27 cellular contexts compared by ENCODE assay signal in genomic region chr11:7655253-7656217, GRCh38. TPM values are rescaled to one million over a fixed set of nuclear protein-coding genes. Genes with fewer than 3 reads are reported as not detected.
DNase-seq lines count a peak whose midpoint lies in the region; ATAC-seq and TF ChIP-seq lines count a peak whose summit lies in the region.
"Had no signal": no experiment of that assay in that cellular context is flagged by ENCODE, and none has a peak within 500 bp of the region (broad histone marks: within the 10 kb centered on the region; RNA-seq: fewer than 3 reads in every experiment).

No MANE protein-coding gene starts in this region.

- TF ChIP-seq CTCF in colonic mucosa (IDR thresholded peaks at IDR 0.05) (no peak), parathyroid adenoma (IDR thresholded peaks at IDR 0.05) (no peak), uterus (IDR thresholded peaks at IDR 0.05) (no peak), upper lobe of right lung (IDR thresholded peaks at IDR 0.05) (no peak)

- H3K27ac ChIP-seq in colonic mucosa = no peak overlapping the region
- H3K27ac ChIP-seq in right cardiac atrium (ENCODE audit: low read length) = peak overlapping the region; percentile 53
- peak overlapping the region; percentile 88 for H3K27ac ChIP-seq in parathyroid adenoma
- no peak overlapping the region for H3K27ac ChIP-seq in uterus
- no peak overlapping the region for H3K27ac ChIP-seq in upper lobe of right lung
- H3K27ac ChIP-seq: KMS-11, neural progenitor cell, RWPE1, SK-N-MC had no signal

- H3K27me3 ChIP-seq in colonic mucosa (no peaks in the 10 kb centered on the region), right cardiac atrium (ENCODE audit: control insufficient read depth, insufficient read depth) (no peaks in the 10 kb centered on the region), parathyroid adenoma (ENCODE audit: control insufficient read depth, insufficient read depth, low read length) (no peaks in the 10 kb centered on the region), uterus (no peaks in the 10 kb centered on the region), upper lobe of right lung (no peaks in the 10 kb centered on the region)
- H3K27me3 ChIP-seq: neural progenitor cell had no signal

- no peaks in the 10 kb centered on the region for H3K79me2 ChIP-seq in parathyroid adenoma

- intact Hi-C loops in colonic mucosa (cut with DNase I) (loop anchor here (2.0 kb wide), 1 partner anchor 85 kb away; no protein-coding TSS in a partner anchor), right cardiac atrium (cut with DNase I) (loop anchor here in 1 of 4 donors (5.0 kb wide), 1 partner anchor 83 kb away; no protein-coding TSS in a partner anchor), uterus (cut with DNase I; ENCODE audit: low total_unique reads) (no loop called here), upper lobe of right lung (cut with DNase I) (loop anchor here (10.0 kb wide), 1 partner anchor 81 kb away; no protein-coding TSS in a partner anchor)

- no peak for TF ChIP-seq POLR2A in uterus (IDR thresholded peaks at IDR 0.05)

- H3K9ac ChIP-seq in colonic mucosa (ENCODE audit: low read depth in 2 of 2, low read length in 2 of 2) (no peak overlapping the region), parathyroid adenoma (no peak overlapping the region)
- H3K9ac ChIP-seq: KMS-11, neural progenitor cell had no signal

- no peaks in the 10 kb centered on the region for H3K4me1 ChIP-seq in colonic mucosa
- no peaks in the 10 kb centered on the region for H3K4me1 ChIP-seq in right cardiac atrium (ENCODE audit: control insufficient read depth, insufficient read depth, low read length)
- H3K4me1 ChIP-seq in parathyroid adenoma = peaks cover 12% of the 10 kb centered on the region
- no peaks in the 10 kb centered on the region for H3K4me1 ChIP-seq in uterus
- no peaks in the 10 kb centered on the region for H3K4me1 ChIP-seq in upper lobe of right lung
- H3K4me1 ChIP-seq: neural progenitor cell had no signal

- peak; percentile 40 to 65 for ATAC-seq in right cardiac atrium
- ATAC-seq in HG03432 (IDR thresholded peaks at IDR 0.05; ENCODE audit: unreplicated experiment) = no peak
- ATAC-seq in upper lobe of right lung = no peak
- ATAC-seq: activated CD4-positive, alpha-beta T cell treated with anti-CD3 and anti-CD28 coated beads for 36 hours had no signal

- H3K4me3 ChIP-seq in colonic mucosa (no peak overlapping the region), right cardiac atrium (ENCODE audit: low read length) (no peak overlapping the region), parathyroid adenoma (ENCODE audit: low read depth, low read length) (no peak overlapping the region), uterus (no peak overlapping the region), upper lobe of right lung (no peak overlapping the region)
- H3K4me3 ChIP-seq: neural progenitor cell, SK-N-MC had no signal

- no peak overlapping the region for H2AFZ ChIP-seq in parathyroid adenoma
- H2AFZ ChIP-seq: neural progenitor cell had no signal

- 76% methylated on average over 14 of the region's 14 CpGs for WGBS in right cardiac atrium

- peaks cover 14% of the 10 kb centered on the region for H3K36me3 ChIP-seq in colonic mucosa
- H3K36me3 ChIP-seq in parathyroid adenoma (ENCODE audit: control insufficient read depth, insufficient read depth, low read length) = no peaks in the 10 kb centered on the region
- no peaks in the 10 kb centered on the region for H3K36me3 ChIP-seq in uterus
- peaks cover 42% of the 10 kb centered on the region for H3K36me3 ChIP-seq in upper lobe of right lung
- H3K36me3 ChIP-seq: neural progenitor cell had no signal

- DNase-seq in EL (peak; percentile 28), colonic mucosa (peak; percentile 10), right cardiac atrium (peak in 1 of 3 donors; percentile 61), uterus (no peak), amniotic stem cell (lab: John Stamatoyannopoulos, UW) (no peak), upper lobe of right lung (no peak)
- DNase-seq: activated CD4-positive, alpha-beta T cell treated with anti-CD3 and anti-CD28 coated beads for 36 hours; activated gamma-delta T cell; activated naive CD8-positive, alpha-beta T cell treated with anti-CD3 and anti-CD28 coated beads, Interleukin-2, amount 10 ng/mL, durations not matched to agents 7 days and 5 days; activated T-cell treated with anti-CD3 and anti-CD28 coated beads, Interleukin-2, amount 50 U/mL, for 24 hours; cerebellar nuclear complex; DMS153; effector CD4-positive, alpha-beta T cell; HCEC 1CT; kidney; NCI-H1417; NCI-H2081 treated with DMSO at 0.1 percent for 48 hours; NCI-H748 treated with DMSO at 0.1 percent for 48 hours; stimulated activated CD4-positive, alpha-beta T cell treated with anti-CD3 and anti-CD28 coated beads, Interleukin-15, amount 100 ng/mL, for 24 hours; stimulated activated naive CD4-positive, alpha-beta T cell had no signal

- H3K4me2 ChIP-seq in parathyroid adenoma (ENCODE audit: low read length) = no peak overlapping the region
- H3K4me2 ChIP-seq: KMS-11, neural progenitor cell had no signal

- H3K9me3 ChIP-seq in colonic mucosa (no peaks in the 10 kb centered on the region), right cardiac atrium (ENCODE audit: control insufficient read depth, low read length) (no peaks in the 10 kb centered on the region), parathyroid adenoma (ENCODE audit: control insufficient read depth, low read length) (no peaks in the 10 kb centered on the region), uterus (no peaks in the 10 kb centered on the region), upper lobe of right lung (no peaks in the 10 kb centered on the region)

RNA-seq across cellular contexts. Expression of gene CYB5R2, which starts 17.8 kb away (rescaled TPM):
- total RNA-seq in colonic mucosa = 1 to 10 TPM; 7.4 to 7.5 TPM
- 1 to 10 TPM; 1.6 to 4.4 (median 2.8) TPM for total RNA-seq in right cardiac atrium
- polyA plus RNA-seq in right cardiac atrium = 2.4 TPM
- 10 to 100 TPM; 10.5 to 29.2 (median 24.1) TPM for total RNA-seq in uterus
- total RNA-seq in upper lobe of right lung = 14.2 TPM

RNA-seq across cellular contexts. Expression of gene OVCH2, which starts 50.7 kb away (rescaled TPM):
- total RNA-seq in colonic mucosa (not detected), right cardiac atrium (not detected), uterus (under 1 TPM in 1 of 4 donors, not detected in 3; 0.21 TPM), upper lobe of right lung (6.4 TPM)
- not detected for polyA plus RNA-seq in right cardiac atrium
- total RNA-seq: activated CD4-positive, alpha-beta T cell treated with anti-CD3 and anti-CD28 coated beads for 36 hours; activated naive CD8-positive, alpha-beta T cell treated with anti-CD3 and anti-CD28 coated beads, Interleukin-2, amount 10 ng/mL, durations not matched to agents 7 days and 5 days; posterior vena cava had no signal

Comparison
In these comparisons a context has a peak if more than half of its experiments do, and no peak if none do; other contexts are left out.
1. DNase-seq: peak in EL (single experiment) and colonic mucosa (single experiment); none in uterus (0 of 2), amniotic stem cell (single experiment) and upper lobe of right lung (single experiment).
2. H3K27ac ChIP-seq: peak in right cardiac atrium (single experiment) and parathyroid adenoma (single experiment); none in colonic mucosa (single experiment), uterus (0 of 2) and upper lobe of right lung (single experiment).
3. ATAC-seq: peak in right cardiac atrium (2 of 2); none in HG03432 (single experiment) and upper lobe of right lung (single experiment).